ENCODE assay signal across 23 cellular contexts in the genomic region with DNA sequence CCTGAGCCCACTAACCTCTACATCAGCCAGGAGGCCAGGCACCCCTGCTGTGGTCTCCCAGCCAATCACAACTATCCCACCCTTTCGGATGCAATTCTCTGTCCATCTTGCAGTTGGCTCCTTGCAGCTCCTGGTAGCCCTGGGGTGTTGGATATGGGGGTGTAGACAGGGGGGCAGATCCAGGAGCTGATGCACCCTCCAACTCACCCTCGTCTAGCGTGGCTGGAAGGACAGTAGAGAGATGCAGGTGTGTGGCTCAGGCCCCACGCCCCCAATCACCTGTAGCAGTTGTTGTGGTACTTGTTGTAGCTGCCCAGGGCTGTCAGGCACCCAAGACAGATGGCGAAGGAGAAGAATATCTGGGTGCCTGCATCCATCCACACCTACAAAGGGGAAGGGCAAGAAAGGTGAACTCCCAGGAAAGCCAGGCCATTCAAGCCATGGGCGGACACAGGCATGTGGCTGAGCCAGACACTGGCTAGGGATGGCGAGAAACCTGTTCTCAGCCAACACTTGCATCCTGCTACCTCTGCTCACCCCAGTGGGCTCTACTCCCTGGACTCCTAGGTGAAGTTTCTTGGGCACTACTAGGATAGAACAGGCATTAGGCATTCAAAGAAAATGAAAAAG. TPM values are rescaled to one million over a fixed set of nuclear protein-coding genes. Genes with fewer than 3 reads are reported as not detected.
"Had no signal": no experiment of that assay in that cellular context is flagged by ENCODE, and none has a peak within 500 bp of the region (broad histone marks: within the 10 kb centered on the region; RNA-seq: fewer than 3 reads in every experiment).

No MANE protein-coding gene starts in this region.

- DNase-seq: activated CD4-positive, alpha-beta T cell treated with anti-CD3 and anti-CD28 coated beads, Interleukin-2, amount 10 ng/mL, durations not matched to agents 7 days and 5 days; activated CD8-positive, alpha-beta T cell treated with anti-CD3 and anti-CD28 coated beads for 36 hours; activated T-cell treated with anti-CD3 and anti-CD28 coated beads, Interleukin-2, amount 50 U/mL, for 4 hours; brain microvascular endothelial cell; central memory CD4-positive, alpha-beta T cell; dorsolateral prefrontal cortex; esophagus squamous epithelium; gastrocnemius medialis; hypothalamus; mucosa of descending colon; nephron progenitor cell; occipital lobe; retina; stimulated activated CD4-positive, alpha-beta T cell treated with anti-CD3 and anti-CD28 coated beads, Interleukin-4, amount 100 ng/mL, for 1 hour; stimulated activated naive CD4-positive, alpha-beta T cell treated with Interleukin-2 at 50 U/mL for 16 hours had no signal

- H3K9me3 ChIP-seq: ascending aorta, esophagus squamous epithelium, gastrocnemius medialis, mucosa of descending colon, spleen had no signal

- H3K9me3 Mint-ChIP-seq: activated CD4-positive, alpha-beta T cell treated with anti-CD3 and anti-CD28 coated beads, Interleukin-2, amount 10 ng/mL, durations not matched to agents 7 days and 5 days; activated CD8-positive, alpha-beta T cell treated with anti-CD3 and anti-CD28 coated beads for 36 hours; activated naive CD4-positive, alpha-beta T cell treated with anti-CD3 and anti-CD28 coated beads, Interleukin-2, amount 50 U/mL, for 72 hours; activated T-cell treated with anti-CD3 and anti-CD28 coated beads, Interleukin-2, amount 50 U/mL, for 4 hours; activated T-helper 2 cell treated with anti-CD3 and anti-CD28 coated beads, Interferon-gamma antibody, Interleukin-2, Interleukin-4, amounts not matched to agents 10 μg/mL and 5 μg/mL and 100 μg/mL, durations not matched to agents 14 hours and 24 hours and 36 hours; memory B cell; nephron progenitor cell had no signal

- H3K36me3 Mint-ChIP-seq: activated naive CD4-positive, alpha-beta T cell treated with anti-CD3 and anti-CD28 coated beads, Interleukin-2, amount 50 U/mL, for 72 hours; memory B cell had no signal

- H3K27me3 ChIP-seq: ascending aorta, dorsolateral prefrontal cortex, gastrocnemius medialis had no signal

- H3K27me3 Mint-ChIP-seq: activated CD4-positive, alpha-beta T cell treated with anti-CD3 and anti-CD28 coated beads, Interleukin-2, amount 10 ng/mL, durations not matched to agents 7 days and 5 days had no signal

- H3K36me3 ChIP-seq: ascending aorta, brain microvascular endothelial cell, esophagus squamous epithelium, gastrocnemius medialis, spleen had no signal

- ATAC-seq: activated CD8-positive, alpha-beta T cell treated with anti-CD3 and anti-CD28 coated beads for 36 hours; activated naive CD4-positive, alpha-beta T cell treated with anti-CD3 and anti-CD28 coated beads, Interleukin-2, amount 50 U/mL, for 72 hours; activated T-cell treated with anti-CD3 and anti-CD28 coated beads, Interleukin-2, amount 50 U/mL, for 4 hours; gastrocnemius medialis; mucosa of descending colon; SK-N-SH treated with all-trans-retinoic acid at 6 μM for 48 hours had no signal

- H3K4me3 ChIP-seq: ascending aorta, dorsolateral prefrontal cortex, esophagus squamous epithelium, gastrocnemius medialis, mucosa of descending colon, spleen had no signal

- H3K27ac Mint-ChIP-seq: activated CD4-positive, alpha-beta T cell treated with anti-CD3 and anti-CD28 coated beads, Interleukin-2, amount 10 ng/mL, durations not matched to agents 7 days and 5 days; activated CD8-positive, alpha-beta T cell treated with anti-CD3 and anti-CD28 coated beads for 36 hours; activated naive CD4-positive, alpha-beta T cell treated with anti-CD3 and anti-CD28 coated beads, Interleukin-2, amount 50 U/mL, for 72 hours; activated T-helper 2 cell treated with anti-CD3 and anti-CD28 coated beads, Interferon-gamma antibody, Interleukin-2, Interleukin-4, amounts not matched to agents 10 μg/mL and 5 μg/mL and 100 μg/mL, durations not matched to agents 14 hours and 24 hours and 36 hours; memory B cell; progenitor cell of endocrine pancreas had no signal

- H3K4me3 Mint-ChIP-seq: activated CD4-positive, alpha-beta T cell treated with anti-CD3 and anti-CD28 coated beads, Interleukin-2, amount 10 ng/mL, durations not matched to agents 7 days and 5 days; activated CD8-positive, alpha-beta T cell treated with anti-CD3 and anti-CD28 coated beads for 36 hours; activated T-cell treated with anti-CD3 and anti-CD28 coated beads, Interleukin-2, amount 50 U/mL, for 4 hours; memory B cell; nephron progenitor cell had no signal

- H3K4me1 Mint-ChIP-seq: activated CD4-positive, alpha-beta T cell treated with anti-CD3 and anti-CD28 coated beads, Interleukin-2, amount 10 ng/mL, durations not matched to agents 7 days and 5 days; memory B cell had no signal

- H3K27ac ChIP-seq: ascending aorta, brain microvascular endothelial cell, esophagus squamous epithelium, gastrocnemius medialis, spleen had no signal

- H3K4me1 ChIP-seq: ascending aorta, esophagus squamous epithelium, spleen had no signal

RNA-seq across cellular contexts. Expression of a gene that starts 13.4 kb away (rescaled TPM):
- total RNA-seq: activated CD4-positive, alpha-beta T cell treated with anti-CD3 and anti-CD28 coated beads, Interleukin-2, amount 10 ng/mL, durations not matched to agents 7 days and 5 days; activated CD8-positive, alpha-beta T cell treated with anti-CD3 and anti-CD28 coated beads for 36 hours; activated naive CD4-positive, alpha-beta T cell treated with anti-CD3 and anti-CD28 coated beads, Interleukin-2, amount 50 U/mL, for 72 hours; T-helper 2 cell treated with Interferon-gamma antibody and Interleukin-4, amounts not matched to agents 100 ng/mL and 5 ng/mL, for 36 hours had no signal

RNA-seq across cellular contexts. Expression of a gene that starts 35.2 kb away (rescaled TPM):
- total RNA-seq: activated CD8-positive, alpha-beta T cell treated with anti-CD3 and anti-CD28 coated beads for 36 hours; activated naive CD4-positive, alpha-beta T cell treated with anti-CD3 and anti-CD28 coated beads, Interleukin-2, amount 50 U/mL, for 72 hours; ascending aorta; esophagus squamous epithelium; mucosa of descending colon had no signal
